ENCODE assay signal across 33 cellular contexts in the genomic region with DNA sequence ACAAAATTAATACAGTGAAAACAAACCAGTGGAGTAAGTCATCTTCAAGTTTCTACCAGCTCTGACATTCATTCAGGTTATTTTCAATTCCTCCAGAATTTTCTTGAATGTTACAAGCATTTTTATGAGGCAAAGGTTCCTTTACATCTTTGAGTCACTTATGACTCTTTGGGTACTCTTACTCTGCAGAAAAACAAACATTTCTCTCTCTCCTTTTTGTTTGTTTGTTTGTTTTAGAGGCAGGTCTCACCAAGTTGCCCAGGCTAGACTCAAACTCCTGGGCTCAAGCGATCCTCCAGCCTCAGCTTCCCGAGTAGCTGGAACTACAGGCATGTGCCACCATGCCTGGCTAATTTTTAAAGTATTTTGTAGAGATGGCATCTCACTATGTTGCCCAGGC.
DNase-seq lines count a peak whose midpoint lies in the region; ATAC-seq, FAIRE-seq and TF ChIP-seq lines count a peak whose summit lies in the region.
"Had no signal": no experiment of that assay in that cellular context is flagged by ENCODE, and none has a peak within 500 bp of the region (broad histone marks: within the 10 kb centered on the region; RNA-seq: fewer than 3 reads in every experiment).

No MANE protein-coding gene starts in this region.

- H3K4me2 ChIP-seq in PC-3 (ENCODE audit: low read length), result no peak overlapping the region
- H3K4me2 ChIP-seq: A549; BLaER1; BLaER1 treated with 17β-estradiol and CSF1 and Interleukin-3, amounts not matched to agents 10 nM and 100 nM had no signal

- POLR2A ChIA-PET in PC-3 (lab: Charles Lee; ENCODE audit: unreplicated experiment), result no interaction called here

- peak; percentile 81 for ATAC-seq in PC-3
- no peak for ATAC-seq in HG02970 (IDR thresholded peaks at IDR 0.05; ENCODE audit: low FRiP score, unreplicated experiment)
- ATAC-seq: CD8-positive, alpha-beta T cell had no signal

- DNase-seq in PC-3 (peak; percentile 68), bronchial epithelial cell (ENCODE audit: low read depth) (peak; percentile 33), epithelial cell of esophagus (ENCODE audit: low read depth) (peak; percentile 28), HPDE6-E6E7 (ENCODE audit: extremely low spot score) (no peak), HUDEP-2 (lab: John Stamatoyannopoulos, UW; ENCODE audit: unreplicated experiment in 76 of 76) (no peak)
- DNase-seq: 8988T; ACHN; AML-193; BE2C; C1 segment of cervical spinal cord; Caco-2; Calu3; CD4-positive, alpha-beta memory T cell; CD4-positive, alpha-beta T cell; CD4-positive, CD25-positive, alpha-beta regulatory T cell; CD8-positive, alpha-beta memory T cell; CD8-positive, alpha-beta T cell; COR-L47; DMS 273 treated with DMSO at 0.1 percent for 48 hours; DMS153; DMS53; DMS79; DMS79 treated with DMSO at 0.1 percent for 48 hours; DND-41; EL had no signal

- H2AFZ ChIP-seq in PC-3 (ENCODE audit: low read length), result no peak overlapping the region

- no peaks in the 10 kb centered on the region for H3K9me2 ChIP-seq in PC-3 (replicated peaks; ENCODE audit: low read length)

- no peak for TF ChIP-seq CTCF in PC-3 (conservative IDR thresholded peaks at IDR 0.05; ENCODE audit: low read depth, low read length)
- TF ChIP-seq CTCF in bronchial epithelial cell (IDR thresholded peaks at IDR 0.05; ENCODE audit: insufficient read depth, low read length, severe bottlenecking), result no peak
- no peak for TF ChIP-seq CTCF in epithelial cell of esophagus (IDR thresholded peaks at IDR 0.05; ENCODE audit: insufficient read depth, low read depth, low read length, missing control alignments)

- no peaks in the 10 kb centered on the region for H3K36me3 ChIP-seq in PC-3 (ENCODE audit: low read depth, low read length)
- no peaks in the 10 kb centered on the region for H3K36me3 ChIP-seq in bronchial epithelial cell (ENCODE audit: control insufficient read depth, insufficient read depth, low read length)
- H3K36me3 ChIP-seq: BE2C; BLaER1; BLaER1 treated with 17β-estradiol and CSF1 and Interleukin-3, amounts not matched to agents 10 nM and 100 nM had no signal

- no peaks in the 10 kb centered on the region for H3K79me2 ChIP-seq in PC-3 (ENCODE audit: low read length)

- intact Hi-C loops in PC-3 (cut with micrococcal nuclease), result loop anchor here (1.0 kb wide), 1 partner anchor 37 kb away; no protein-coding TSS in a partner anchor

- H4K20me1 ChIP-seq in PC-3 (ENCODE audit: low read length), result no peaks in the 10 kb centered on the region
- H4K20me1 ChIP-seq: BLaER1; BLaER1 treated with 17β-estradiol and CSF1 and Interleukin-3, amounts not matched to agents 10 nM and 100 nM had no signal

- BruUV-seq in PC-3 (replicated peaks; lab: Mats Ljungman, UMichigan), result no TSS peak

- H3K27ac ChIP-seq in PC-3 (ENCODE audit: low read length), result peak overlapping the region; percentile 35
- H3K27ac ChIP-seq: 22Rv1; A549; BLaER1; BLaER1 treated with 17β-estradiol and CSF1 and Interleukin-3, amounts not matched to agents 10 nM and 100 nM; C4-2B had no signal

- no peak for FAIRE-seq in bronchial epithelial cell (lab: Jason Lieb, UNC)
- FAIRE-seq: A204.1, A549, D721Med had no signal

- no peaks in the 10 kb centered on the region for H3K9me3 ChIP-seq in PC-3 (ENCODE audit: low read length)
- H3K9me3 ChIP-seq: A549; BE2C; BLaER1; BLaER1 treated with 17β-estradiol and CSF1 and Interleukin-3, amounts not matched to agents 10 nM and 100 nM; Caco-2 had no signal

- H3F3A ChIP-seq in PC-3 (ENCODE audit: low read length, unreplicated experiment), result no peaks in the 10 kb centered on the region

- H3K4me3 ChIP-seq in PC-3 (ENCODE audit: low read length), result no peak overlapping the region
- H3K4me3 ChIP-seq in bronchial epithelial cell (ENCODE audit: low read depth, low read length), result no peak overlapping the region
- no peak overlapping the region for H3K4me3 ChIP-seq in epithelial cell of esophagus (ENCODE audit: low read length)
- H3K4me3 ChIP-seq: A549; BLaER1; BLaER1 treated with 17β-estradiol and CSF1 and Interleukin-3, amounts not matched to agents 10 nM and 100 nM had no signal

- H3K27me3 ChIP-seq in PC-3 (ENCODE audit: low read length) (no peaks in the 10 kb centered on the region), bronchial epithelial cell (ENCODE audit: control insufficient read depth, insufficient read depth, low read length) (peaks cover 5% of the 10 kb centered on the region)
- H3K27me3 ChIP-seq: BE2C; BLaER1; BLaER1 treated with 17β-estradiol and CSF1 and Interleukin-3, amounts not matched to agents 10 nM and 100 nM had no signal

- H3K4me1 ChIP-seq in PC-3 (ENCODE audit: insufficient read depth, low read length), result peaks cover 15% of the 10 kb centered on the region
- H3K4me1 ChIP-seq: A549, BE2C, Caco-2 had no signal

- CTCF ChIA-PET in PC-3 (lab: Charles Lee), result no interaction called here

- H3K9ac ChIP-seq in PC-3 (ENCODE audit: low read length), result no peak overlapping the region
- H3K9ac ChIP-seq: BLaER1; BLaER1 treated with 17β-estradiol and CSF1 and Interleukin-3, amounts not matched to agents 10 nM and 100 nM had no signal

Comparison
In these comparisons a context has a peak if more than half of its experiments do, and no peak if none do; other contexts are left out.
1. DNase-seq: peak in PC-3 (single experiment), bronchial epithelial cell (single experiment) and epithelial cell of esophagus (single experiment); none in HPDE6-E6E7 (single experiment) and HUDEP-2 (0 of 76).